ENCODE assay signal across 10 cellular contexts in genomic region chr5:159458217-159458711, GRCh38.
DNase-seq lines count a peak whose midpoint lies in the region; ATAC-seq, FAIRE-seq and TF ChIP-seq lines count a peak whose summit lies in the region.
"Had no signal": no experiment of that assay in that cellular context is flagged by ENCODE, and none has a peak within 500 bp of the region (broad histone marks: within the 10 kb centered on the region; RNA-seq: fewer than 3 reads in every experiment).

No MANE protein-coding gene starts in this region.

- in situ Hi-C loops in GM12878 (cut with MboI): no loop called here

- TF ChIP-seq CTCF in GM12878 (IDR thresholded peaks at IDR 0.05 in 2 of 3, conservative IDR thresholded peaks at IDR 0.05 in 1 of 3; ENCODE audit: control insufficient read depth in 2 of 3, extremely low read depth in 1 of 3, insufficient read depth in 1 of 3, low read depth in 3 of 3, low read length in 3 of 3) (no peak), dorsolateral prefrontal cortex (IDR thresholded peaks at IDR 0.05 in 54 of 56, conservative IDR thresholded peaks at IDR 0.05 in 2 of 56; ENCODE audit: low read depth in 1 of 56, partially characterized antibody in 56 of 56) (no peak)

- FAIRE-seq in GM12878 (lab: Jason Lieb, UNC): peak; percentile 73
- FAIRE-seq: colon had no signal

- H3K4me3 ChIP-seq in GM12878 (peak overlapping the region; percentile 44), dorsolateral prefrontal cortex (no peak overlapping the region)

- peak overlapping the region; percentile 38; the same call in 1 of the 2 replicates for H3K27ac ChIP-seq in GM12878 (ENCODE audit: control insufficient read depth, insufficient read depth)
- no peak overlapping the region for H3K27ac ChIP-seq in dorsolateral prefrontal cortex

- no peaks in the 10 kb centered on the region for H4K20me1 ChIP-seq in GM12878 (ENCODE audit: control insufficient read depth, insufficient read depth)

- 0% methylated on average over 4 of the region's 4 CpGs for WGBS in GM12878 (ENCODE audit: insufficient coverage, insufficient replicate concordance, low lambda C conversion rate, missing lambda C conversion rate)

- POLR2A ChIA-PET in GM12878 (lab: Charles Lee): interaction anchor here (0.8 to 2.8 kb wide), 7 partner anchors 27 to 126 kb away, joined by 3 to 10 read pairs (median 4); no protein-coding TSS in a partner anchor

- H3K36me3 ChIP-seq in GM12878 (ENCODE audit: control insufficient read depth in 2 of 2, insufficient read depth in 2 of 2, low read length in 1 of 2): no peaks in the 10 kb centered on the region

- no peak for TF ChIP-seq POLR2A in GM12878 (IDR thresholded peaks at IDR 0.05; ENCODE audit: low read depth, low read length)

- no peaks in the 10 kb centered on the region; the same call in 2 of the 3 replicates for H3K9me3 ChIP-seq in GM12878 (replicated peaks; ENCODE audit: control insufficient read depth, insufficient read depth, low read length)

- H3K9ac ChIP-seq in GM12878 (ENCODE audit: control insufficient read depth, insufficient read depth, low read length): no peak overlapping the region

- H3K4me2 ChIP-seq in GM12878 (ENCODE audit: control insufficient read depth, insufficient read depth): peak overlapping the region; percentile 59; the same call in 1 of the 2 replicates

- no TSS peak for BruUV-seq in GM12878 (replicated peaks; lab: Mats Ljungman, UMichigan)

- peaks cover 52% of the 10 kb centered on the region for H3K4me1 ChIP-seq in GM12878 (ENCODE audit: control insufficient read depth, insufficient read depth, low read length)

- CTCF ChIA-PET in GM12878 (lab: Yijun Ruan, JAX): interaction anchor here (1.1 to 2.9 kb wide), 10 partner anchors 16 to 192 kb away, joined by 3 to 15 read pairs (median 5); no protein-coding TSS in a partner anchor

- ATAC-seq in GM18499 (IDR thresholded peaks at IDR 0.05; ENCODE audit: insufficient read depth, unreplicated experiment) (peak; percentile 28), GM19467 (IDR thresholded peaks at IDR 0.05; ENCODE audit: unreplicated experiment) (peak; percentile 35), HG03280 (IDR thresholded peaks at IDR 0.05; ENCODE audit: unreplicated experiment) (peak; percentile 31), GM12878 (peak; percentile 61)

- intact Hi-C loops in GM12878 (cut with micrococcal nuclease; ENCODE audit: unreplicated experiment) (loop anchor here (1.0 to 5.0 kb wide), 5 partner anchors 31 to 1009 kb away; no protein-coding TSS in a partner anchor), dorsolateral prefrontal cortex (cut with DNase I) (loop anchor here in 1 of 2 donors (10.0 kb wide), 1 partner anchor 87 kb away; no protein-coding TSS in a partner anchor)

- no peak overlapping the region for H2AFZ ChIP-seq in GM12878 (ENCODE audit: control insufficient read depth, low read depth, low read length)

- H3K27me3 ChIP-seq in GM12878 (replicated peaks in 1 of 2; ENCODE audit: control insufficient read depth in 2 of 2, insufficient read depth in 2 of 2, low read length in 1 of 2) (no peaks in the 10 kb centered on the region), dorsolateral prefrontal cortex (no peaks in the 10 kb centered on the region)

- TF ChIP-seq EP300 in GM12878 (IDR thresholded peaks at IDR 0.05; ENCODE audit: borderline replicate concordance in 1 of 2, control insufficient read depth in 1 of 2, low read depth in 2 of 2, low read length in 2 of 2): peak; percentile 99

- SMC1A ChIA-PET in GM12878 (lab: Charles Lee; ENCODE audit: uncharacterized antibody, unreplicated experiment): interaction anchor here (1.0 to 6.8 kb wide), 9 partner anchors 13 to 1008 kb away, joined by 3 to 65 read pairs (median 18); no protein-coding TSS in a partner anchor

- RAD21 ChIA-PET in GM12878 (lab: Charles Lee; ENCODE audit: unreplicated experiment): interaction anchor here (1.0 to 6.7 kb wide), 7 partner anchors 16 to 460 kb away, joined by 3 to 45 read pairs (median 34); no protein-coding TSS in a partner anchor

- H3K79me2 ChIP-seq in GM12878 (ENCODE audit: control insufficient read depth, insufficient read depth, low read length): no peaks in the 10 kb centered on the region

- peak; percentile 88 for DNase-seq in GM12878 (ENCODE audit: low read depth, low spot score)
- no peak for DNase-seq in cerebellar cortex (ENCODE audit: low spot score)
- no peak for DNase-seq in T1000 (lab: John Stamatoyannopoulos, UW)
- DNase-seq in dorsolateral prefrontal cortex: no peak
- DNase-seq in AG08395 (ENCODE audit: low spot score): no peak
- DNase-seq: T-cell had no signal

- TF ChIP-seq RAD21 in GM12878 (IDR thresholded peaks at IDR 0.05; ENCODE audit: insufficient read depth, low read depth, low read length): no peak

TF ChIP-seq in GM12878, 131 proteins besides CTCF, POLR2A, EP300 and RAD21 (continues in another document):
- TF ChIP-seq TARDBP (IDR thresholded peaks at IDR 0.05; ENCODE audit: borderline replicate concordance): peak; percentile 85; the same call in 1 of the 2 replicates
- TF ChIP-seq ESRRA (IDR thresholded peaks at IDR 0.05; ENCODE audit: low read length): no peak
- no peak for TF ChIP-seq SIN3A (IDR thresholded peaks at IDR 0.05; ENCODE audit: low read depth, low read length)
- TF ChIP-seq LARP7 (IDR thresholded peaks at IDR 0.05): no peak
- TF ChIP-seq SIX5 (IDR thresholded peaks at IDR 0.05; ENCODE audit: low read depth, low read length, severe bottlenecking): no peak
- TF ChIP-seq, protein P1, sequence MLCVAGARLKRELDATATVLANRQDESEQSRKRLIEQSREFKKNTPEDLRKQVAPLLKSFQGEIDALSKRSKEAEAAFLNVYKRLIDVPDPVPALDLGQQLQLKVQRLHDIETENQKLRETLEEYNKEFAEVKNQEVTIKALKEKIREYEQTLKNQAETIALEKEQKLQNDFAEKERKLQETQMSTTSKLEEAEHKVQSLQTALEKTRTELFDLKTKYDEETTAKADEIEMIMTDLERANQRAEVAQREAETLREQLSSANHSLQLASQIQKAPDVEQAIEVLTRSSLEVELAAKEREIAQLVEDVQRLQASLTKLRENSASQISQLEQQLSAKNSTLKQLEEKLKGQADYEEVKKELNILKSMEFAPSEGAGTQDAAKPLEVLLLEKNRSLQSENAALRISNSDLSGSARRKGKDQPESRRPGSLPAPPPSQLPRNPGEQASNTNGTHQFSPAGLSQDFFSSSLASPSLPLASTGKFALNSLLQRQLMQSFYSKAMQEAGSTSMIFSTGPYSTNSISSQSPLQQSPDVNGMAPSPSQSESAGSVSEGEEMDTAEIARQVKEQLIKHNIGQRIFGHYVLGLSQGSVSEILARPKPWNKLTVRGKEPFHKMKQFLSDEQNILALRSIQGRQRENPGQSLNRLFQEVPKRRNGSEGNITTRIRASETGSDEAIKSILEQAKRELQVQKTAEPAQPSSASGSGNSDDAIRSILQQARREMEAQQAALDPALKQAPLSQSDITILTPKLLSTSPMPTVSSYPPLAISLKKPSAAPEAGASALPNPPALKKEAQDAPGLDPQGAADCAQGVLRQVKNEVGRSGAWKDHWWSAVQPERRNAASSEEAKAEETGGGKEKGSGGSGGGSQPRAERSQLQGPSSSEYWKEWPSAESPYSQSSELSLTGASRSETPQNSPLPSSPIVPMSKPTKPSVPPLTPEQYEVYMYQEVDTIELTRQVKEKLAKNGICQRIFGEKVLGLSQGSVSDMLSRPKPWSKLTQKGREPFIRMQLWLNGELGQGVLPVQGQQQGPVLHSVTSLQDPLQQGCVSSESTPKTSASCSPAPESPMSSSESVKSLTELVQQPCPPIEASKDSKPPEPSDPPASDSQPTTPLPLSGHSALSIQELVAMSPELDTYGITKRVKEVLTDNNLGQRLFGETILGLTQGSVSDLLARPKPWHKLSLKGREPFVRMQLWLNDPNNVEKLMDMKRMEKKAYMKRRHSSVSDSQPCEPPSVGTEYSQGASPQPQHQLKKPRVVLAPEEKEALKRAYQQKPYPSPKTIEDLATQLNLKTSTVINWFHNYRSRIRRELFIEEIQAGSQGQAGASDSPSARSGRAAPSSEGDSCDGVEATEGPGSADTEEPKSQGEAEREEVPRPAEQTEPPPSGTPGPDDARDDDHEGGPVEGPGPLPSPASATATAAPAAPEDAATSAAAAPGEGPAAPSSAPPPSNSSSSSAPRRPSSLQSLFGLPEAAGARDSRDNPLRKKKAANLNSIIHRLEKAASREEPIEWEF (IDR thresholded peaks at IDR 0.05; ENCODE audit: insufficient replicate concordance, low read depth, low read length): peak; percentile 46
- no peak for TF ChIP-seq BCLAF1 (IDR thresholded peaks at IDR 0.05)
- TF ChIP-seq RUNX3 (IDR thresholded peaks at IDR 0.05; ENCODE audit: low read length): peak; percentile 100
- TF ChIP-seq, protein P2, sequence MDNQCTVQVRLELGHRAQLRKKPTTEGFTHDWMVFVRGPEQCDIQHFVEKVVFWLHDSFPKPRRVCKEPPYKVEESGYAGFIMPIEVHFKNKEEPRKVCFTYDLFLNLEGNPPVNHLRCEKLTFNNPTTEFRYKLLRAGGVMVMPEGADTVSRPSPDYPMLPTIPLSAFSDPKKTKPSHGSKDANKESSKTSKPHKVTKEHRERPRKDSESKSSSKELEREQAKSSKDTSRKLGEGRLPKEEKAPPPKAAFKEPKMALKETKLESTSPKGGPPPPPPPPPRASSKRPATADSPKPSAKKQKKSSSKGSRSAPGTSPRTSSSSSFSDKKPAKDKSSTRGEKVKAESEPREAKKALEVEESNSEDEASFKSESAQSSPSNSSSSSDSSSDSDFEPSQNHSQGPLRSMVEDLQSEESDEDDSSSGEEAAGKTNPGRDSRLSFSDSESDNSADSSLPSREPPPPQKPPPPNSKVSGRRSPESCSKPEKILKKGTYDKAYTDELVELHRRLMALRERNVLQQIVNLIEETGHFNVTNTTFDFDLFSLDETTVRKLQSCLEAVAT (IDR thresholded peaks at IDR 0.05): peak; percentile 88
